In the genomic region with DNA sequence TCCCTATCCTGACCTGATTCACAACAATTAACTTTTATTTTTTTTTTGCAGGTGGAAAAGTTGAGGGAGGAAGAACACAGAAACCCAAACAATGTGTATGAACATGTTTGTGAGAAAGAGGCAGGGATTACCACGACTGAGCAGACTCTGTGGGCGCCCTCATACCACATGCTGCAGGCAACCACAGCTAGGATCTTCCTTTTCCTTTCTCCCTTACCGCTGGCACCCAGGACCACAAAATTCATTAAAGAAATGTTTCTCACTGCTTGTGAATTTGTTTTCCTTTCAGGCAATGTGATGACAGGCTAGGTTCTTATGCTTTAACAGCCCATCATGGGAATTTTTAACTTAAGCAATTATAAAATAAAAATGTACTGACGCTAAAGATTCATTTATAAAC, we compare ENCODE assay signal across 23 cellular contexts.
DNase-seq lines count a peak whose midpoint lies in the region; ATAC-seq, FAIRE-seq and TF ChIP-seq lines count a peak whose summit lies in the region.
"Had no signal": no experiment of that assay in that cellular context is flagged by ENCODE, and none has a peak within 500 bp of the region (broad histone marks: within the 10 kb centered on the region; RNA-seq: fewer than 3 reads in every experiment).

No MANE protein-coding gene starts in this region.

- BruUV-seq in GM12878 (replicated peaks; lab: Mats Ljungman, UMichigan) = TSS peak; percentile 19

- H3K4me3 Mint-ChIP-seq in CD4-positive, CD25-positive, alpha-beta regulatory T cell = no peak overlapping the region
- no peak overlapping the region for H3K4me3 Mint-ChIP-seq in activated CD4-positive, alpha-beta T cell treated with anti-CD3 and anti-CD28 coated beads for 36 hours

- RAD21 ChIA-PET in GM12878 (lab: Charles Lee; ENCODE audit: unreplicated experiment) = no interaction called here

- H3K27ac Mint-ChIP-seq in CD4-positive, CD25-positive, alpha-beta regulatory T cell = peak overlapping the region in 2 of 3 donors; percentile 26 to 67
- H3K27ac Mint-ChIP-seq in activated CD4-positive, alpha-beta T cell treated with anti-CD3 and anti-CD28 coated beads for 36 hours = no peak overlapping the region

- no peak overlapping the region for H3K9ac ChIP-seq in GM12878 (ENCODE audit: control insufficient read depth, insufficient read depth, low read length)
- H3K9ac ChIP-seq: KMS-11, SK-N-SH had no signal

- H3K27me3 ChIP-seq in CD4-positive, CD25-positive, alpha-beta regulatory T cell (ENCODE audit: control insufficient read depth, insufficient read depth, low read length) = no peaks in the 10 kb centered on the region
- H3K27me3 ChIP-seq in GM12878 (replicated peaks in 1 of 2; ENCODE audit: control insufficient read depth in 2 of 2, insufficient read depth in 2 of 2, low read length in 1 of 2) (no peaks in the 10 kb centered on the region), HAP-1 (ENCODE audit: low read depth) (no peaks in the 10 kb centered on the region)
- H3K27me3 ChIP-seq: Peyer's patch had no signal

- no peak for ATAC-seq in CD4-positive, CD25-positive, alpha-beta regulatory T cell (ENCODE audit: low read depth in 2 of 2)
- ATAC-seq in GM12878 = no peak
- no peak for ATAC-seq in HG02852 (IDR thresholded peaks at IDR 0.05; ENCODE audit: unreplicated experiment)
- no peak for ATAC-seq in activated CD4-positive, alpha-beta T cell treated with anti-CD3 and anti-CD28 coated beads for 36 hours
- ATAC-seq: A549 had no signal

- in situ Hi-C loops in GM12878 (cut with MboI) = no loop called here
- in situ Hi-C loops in HAP-1 (cut with MboI; ENCODE audit: low sequenced_read_pairs) = no loop called here

- SMC1A ChIA-PET in GM12878 (lab: Charles Lee; ENCODE audit: uncharacterized antibody, unreplicated experiment) = no interaction called here

- H3K79me2 ChIP-seq in GM12878 (ENCODE audit: control insufficient read depth, insufficient read depth, low read length) = no peaks in the 10 kb centered on the region

- TF ChIP-seq RAD21 in GM12878 (IDR thresholded peaks at IDR 0.05; ENCODE audit: insufficient read depth, low read depth, low read length) = no peak

- TF ChIP-seq CTCF in GM12878 (IDR thresholded peaks at IDR 0.05 in 2 of 3, conservative IDR thresholded peaks at IDR 0.05 in 1 of 3; ENCODE audit: control insufficient read depth in 2 of 3, extremely low read depth in 1 of 3, insufficient read depth in 1 of 3, low read depth in 3 of 3, low read length in 3 of 3) = no peak

- no peak for DNase-seq in CD4-positive, CD25-positive, alpha-beta regulatory T cell
- peak; percentile 41 for DNase-seq in Jurkat, Clone E6-1 (ENCODE audit: low read depth, low spot score)
- DNase-seq in GM12878 (ENCODE audit: low read depth, low spot score) = no peak
- peak; percentile 42 for DNase-seq in myocyte (ENCODE audit: low read depth)
- no peak for DNase-seq in HAP-1 (ENCODE audit: low spot score in 2 of 2)
- DNase-seq in kidney glomerular epithelial cell (lab: John Stamatoyannopoulos, UW) = no peak
- DNase-seq in activated CD4-positive, alpha-beta T cell treated with anti-CD3 and anti-CD28 coated beads for 36 hours = no peak
- DNase-seq: COR-L47, DMS153, NCI-H1092, NCI-H1694, NCI-H2107, NCI-H446, NCI-H748 treated with DMSO at 0.1 percent for 48 hours, Peyer's patch, Right ventricle myocardium superior, SK-N-SH had no signal

- no peak for FAIRE-seq in GM12878 (lab: Jason Lieb, UNC)
- FAIRE-seq: A549, GM12891 had no signal

- no peak overlapping the region for H3K27ac ChIP-seq in CD4-positive, CD25-positive, alpha-beta regulatory T cell (ENCODE audit: insufficient read depth, low read length, poor library complexity, severe bottlenecking)
- no peak overlapping the region for H3K27ac ChIP-seq in GM12878 (ENCODE audit: control insufficient read depth, insufficient read depth)
- H3K27ac ChIP-seq: A549, C4-2B, HL-60, KMS-11, Peyer's patch had no signal

- no peaks in the 10 kb centered on the region for H3K27me3 Mint-ChIP-seq in CD4-positive, CD25-positive, alpha-beta regulatory T cell
- H3K27me3 Mint-ChIP-seq in activated CD4-positive, alpha-beta T cell treated with anti-CD3 and anti-CD28 coated beads for 36 hours = no peaks in the 10 kb centered on the region

- no peaks in the 10 kb centered on the region for H3K4me1 ChIP-seq in CD4-positive, CD25-positive, alpha-beta regulatory T cell (ENCODE audit: control insufficient read depth, insufficient read depth, low read length, poor library complexity, severe bottlenecking)
- H3K4me1 ChIP-seq in GM12878 (ENCODE audit: control insufficient read depth, insufficient read depth, low read length) (no peaks in the 10 kb centered on the region), HAP-1 (no peaks in the 10 kb centered on the region)
- H3K4me1 ChIP-seq: A549, Peyer's patch had no signal

- H3K4me1 Mint-ChIP-seq in CD4-positive, CD25-positive, alpha-beta regulatory T cell = peaks cover 0 to 4% (median 0%) of the 10 kb centered on the region in 4 donors
- no peaks in the 10 kb centered on the region for H3K4me1 Mint-ChIP-seq in activated CD4-positive, alpha-beta T cell treated with anti-CD3 and anti-CD28 coated beads for 36 hours

- no peaks in the 10 kb centered on the region for H4K20me1 ChIP-seq in GM12878 (ENCODE audit: control insufficient read depth, insufficient read depth)

- no peaks in the 10 kb centered on the region for H3K9me3 ChIP-seq in CD4-positive, CD25-positive, alpha-beta regulatory T cell (ENCODE audit: control insufficient read depth in 2 of 2, low read length in 2 of 2)
- H3K9me3 ChIP-seq in GM12878 (replicated peaks; ENCODE audit: control insufficient read depth, insufficient read depth, low read length) = no peaks in the 10 kb centered on the region
- H3K9me3 ChIP-seq in HAP-1 = no peaks in the 10 kb centered on the region
- H3K9me3 ChIP-seq: A549, Peyer's patch, SK-N-SH had no signal

- H3K36me3 ChIP-seq in CD4-positive, CD25-positive, alpha-beta regulatory T cell (ENCODE audit: control insufficient read depth, insufficient read depth, low read length) = no peaks in the 10 kb centered on the region
- no peaks in the 10 kb centered on the region for H3K36me3 ChIP-seq in GM12878 (ENCODE audit: control insufficient read depth in 2 of 2, insufficient read depth in 2 of 2, low read length in 1 of 2)
- no peaks in the 10 kb centered on the region for H3K36me3 ChIP-seq in HAP-1 (replicated peaks)
- H3K36me3 ChIP-seq: Peyer's patch had no signal

- peaks cover 0 to 1% (median 0%) of the 10 kb centered on the region in 7 donors for H3K9me3 Mint-ChIP-seq in CD4-positive, CD25-positive, alpha-beta regulatory T cell
- no peaks in the 10 kb centered on the region for H3K9me3 Mint-ChIP-seq in activated CD4-positive, alpha-beta T cell treated with anti-CD3 and anti-CD28 coated beads for 36 hours (ENCODE audit: low read depth)

- intact Hi-C loops in GM12878 (cut with micrococcal nuclease; ENCODE audit: unreplicated experiment) = loop anchor here (5.0 kb wide), 1 partner anchor 124 kb away; no protein-coding TSS in a partner anchor
- intact Hi-C loops in activated CD4-positive, alpha-beta T cell treated with anti-CD3 and anti-CD28 coated beads for 36 hours (cut with DNase I, micrococcal nuclease) = no loop called here

- CTCF ChIA-PET in GM12878 (lab: Yijun Ruan, JAX) = interaction anchor here (0.8 to 1.1 kb wide), 2 partner anchors 140 to 1026 kb away, joined by 3 to 4 read pairs; no protein-coding TSS in a partner anchor
- CTCF ChIA-PET in activated CD4-positive, alpha-beta T cell treated with anti-CD3 and anti-CD28 coated beads for 36 hours (lab: Charles Lee) = no interaction called here

- no peak overlapping the region for H3K4me2 ChIP-seq in GM12878 (ENCODE audit: control insufficient read depth, insufficient read depth)
- H3K4me2 ChIP-seq: A549, KMS-11, SK-N-SH had no signal

- no peak overlapping the region for H3K4me3 ChIP-seq in CD4-positive, CD25-positive, alpha-beta regulatory T cell (ENCODE audit: low read depth, low read length)
- no peak overlapping the region for H3K4me3 ChIP-seq in Jurkat, Clone E6-1 (ENCODE audit: low read length)
- no peak overlapping the region for H3K4me3 ChIP-seq in GM12878
- H3K4me3 ChIP-seq in HAP-1 = no peak overlapping the region
- H3K4me3 ChIP-seq: A549, Peyer's patch had no signal

- TF ChIP-seq POLR2A in GM12878 (IDR thresholded peaks at IDR 0.05; ENCODE audit: low read depth, low read length) = no peak

- TF ChIP-seq EP300 in GM12878 (IDR thresholded peaks at IDR 0.05; ENCODE audit: borderline replicate concordance in 1 of 2, control insufficient read depth in 1 of 2, low read depth in 2 of 2, low read length in 2 of 2) = no peak

- 97% methylated on average over 4 of the region's 4 CpGs for WGBS in GM12878 (ENCODE audit: insufficient coverage, insufficient replicate concordance, low lambda C conversion rate, missing lambda C conversion rate)

- H3K36me3 Mint-ChIP-seq in CD4-positive, CD25-positive, alpha-beta regulatory T cell = peaks cover 17% of the 10 kb centered on the region
- H3K36me3 Mint-ChIP-seq in activated CD4-positive, alpha-beta T cell treated with anti-CD3 and anti-CD28 coated beads for 36 hours (ENCODE audit: low read depth) = no peaks in the 10 kb centered on the region

- no peak overlapping the region for H2AFZ ChIP-seq in GM12878 (ENCODE audit: control insufficient read depth, low read depth, low read length)

- POLR2A ChIA-PET in GM12878 (lab: Charles Lee) = no interaction called here
- POLR2A ChIA-PET in activated CD4-positive, alpha-beta T cell treated with anti-CD3 and anti-CD28 coated beads for 36 hours (lab: Charles Lee) = no interaction called here

TF ChIP-seq in GM12878, 131 proteins besides CTCF, POLR2A, EP300 and RAD21 (continues in another document):
- TF ChIP-seq IRF5 (IDR thresholded peaks at IDR 0.05; ENCODE audit: borderline replicate concordance) = no peak

Comparison
In these comparisons a context has a peak if more than half of its experiments do, and no peak if none do; other contexts are left out.
1. DNase-seq: peak in Jurkat, Clone E6-1 (single experiment) and myocyte (single experiment); none in CD4-positive, CD25-positive, alpha-beta regulatory T cell (0 of 3), GM12878 (single experiment), HAP-1 (0 of 2), kidney glomerular epithelial cell (single experiment) and activated CD4-positive, alpha-beta T cell treated with anti-CD3 and anti-CD28 coated beads for 36 hours (single experiment).